ENCODE assay signal across 2 cellular contexts in the genomic region with DNA sequence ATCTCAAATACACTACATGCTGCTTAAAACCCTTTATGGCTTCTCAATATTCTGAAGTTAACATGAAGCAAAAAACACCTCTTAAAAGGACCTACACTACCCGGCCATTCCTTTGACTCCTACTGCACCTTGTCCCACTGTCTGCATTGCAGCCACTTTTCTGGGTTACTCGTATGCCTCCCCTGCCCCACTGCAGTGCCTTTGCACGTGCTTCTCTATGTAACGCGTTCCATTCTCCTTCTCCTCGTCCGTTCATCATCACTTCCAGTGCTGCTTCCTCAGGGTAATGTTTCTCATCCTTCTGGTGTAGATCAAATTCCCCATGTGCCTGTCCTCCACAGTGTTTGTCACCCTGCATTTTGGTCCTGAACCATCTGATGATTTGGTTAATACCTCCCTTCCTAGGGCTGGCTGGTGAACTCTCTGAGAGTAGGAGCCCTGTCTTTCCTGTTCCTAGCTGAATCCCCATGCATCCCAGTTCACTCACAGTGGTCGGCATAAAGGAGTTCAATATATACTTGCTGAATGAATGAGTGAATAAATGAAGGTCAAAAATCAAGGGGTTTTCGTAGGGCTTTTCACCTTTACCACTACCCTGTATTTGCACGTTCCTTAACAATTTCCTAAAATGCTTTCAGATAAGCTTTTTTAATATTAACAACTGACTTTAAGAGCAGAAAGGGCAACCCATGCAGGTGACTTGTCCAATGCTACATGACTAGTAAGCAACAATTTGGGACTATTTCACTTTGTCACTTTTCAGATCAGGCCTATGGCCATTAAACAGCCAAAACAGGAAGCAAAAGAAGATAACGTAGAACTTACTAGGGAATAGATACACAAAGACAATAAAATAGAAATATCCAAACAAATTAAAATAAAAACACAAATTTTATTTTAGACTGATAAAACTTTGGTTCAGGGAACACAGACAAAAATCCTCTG.
TF ChIP-seq lines count a peak whose summit lies in the region.

No MANE protein-coding gene starts in this region.

TF ChIP-seq in SK-N-SH, 30 proteins besides CTCF, POLR2A, EP300 and RAD21 (continued from another document):
- TF ChIP-seq, protein P1, sequence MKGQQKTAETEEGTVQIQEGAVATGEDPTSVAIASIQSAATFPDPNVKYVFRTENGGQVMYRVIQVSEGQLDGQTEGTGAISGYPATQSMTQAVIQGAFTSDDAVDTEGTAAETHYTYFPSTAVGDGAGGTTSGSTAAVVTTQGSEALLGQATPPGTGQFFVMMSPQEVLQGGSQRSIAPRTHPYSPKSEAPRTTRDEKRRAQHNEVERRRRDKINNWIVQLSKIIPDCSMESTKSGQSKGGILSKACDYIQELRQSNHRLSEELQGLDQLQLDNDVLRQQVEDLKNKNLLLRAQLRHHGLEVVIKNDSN (IDR thresholded peaks at IDR 0.05; ENCODE audit: borderline replicate concordance, low read depth): no peak
- TF ChIP-seq CHD2 (IDR thresholded peaks at IDR 0.05; ENCODE audit: low read length, partially characterized antibody): no peak
- TF ChIP-seq GATA2 (CRISPR knock-in tag; IDR thresholded peaks at IDR 0.05): no peak
- TF ChIP-seq TCF12 (IDR thresholded peaks at IDR 0.05): no peak
- TF ChIP-seq, protein P2, sequence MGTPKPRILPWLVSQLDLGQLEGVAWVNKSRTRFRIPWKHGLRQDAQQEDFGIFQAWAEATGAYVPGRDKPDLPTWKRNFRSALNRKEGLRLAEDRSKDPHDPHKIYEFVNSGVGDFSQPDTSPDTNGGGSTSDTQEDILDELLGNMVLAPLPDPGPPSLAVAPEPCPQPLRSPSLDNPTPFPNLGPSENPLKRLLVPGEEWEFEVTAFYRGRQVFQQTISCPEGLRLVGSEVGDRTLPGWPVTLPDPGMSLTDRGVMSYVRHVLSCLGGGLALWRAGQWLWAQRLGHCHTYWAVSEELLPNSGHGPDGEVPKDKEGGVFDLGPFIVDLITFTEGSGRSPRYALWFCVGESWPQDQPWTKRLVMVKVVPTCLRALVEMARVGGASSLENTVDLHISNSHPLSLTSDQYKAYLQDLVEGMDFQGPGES (IDR thresholded peaks at IDR 0.05; ENCODE audit: low read depth, low read length): no peak
- TF ChIP-seq, protein P3, sequence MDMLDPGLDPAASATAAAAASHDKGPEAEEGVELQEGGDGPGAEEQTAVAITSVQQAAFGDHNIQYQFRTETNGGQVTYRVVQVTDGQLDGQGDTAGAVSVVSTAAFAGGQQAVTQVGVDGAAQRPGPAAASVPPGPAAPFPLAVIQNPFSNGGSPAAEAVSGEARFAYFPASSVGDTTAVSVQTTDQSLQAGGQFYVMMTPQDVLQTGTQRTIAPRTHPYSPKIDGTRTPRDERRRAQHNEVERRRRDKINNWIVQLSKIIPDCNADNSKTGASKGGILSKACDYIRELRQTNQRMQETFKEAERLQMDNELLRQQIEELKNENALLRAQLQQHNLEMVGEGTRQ (IDR thresholded peaks at IDR 0.05; ENCODE audit: borderline replicate concordance, low read depth, low read length): no peak
- TF ChIP-seq TEAD4 (IDR thresholded peaks at IDR 0.05; ENCODE audit: borderline replicate concordance, insufficient read depth): no peak
- TF ChIP-seq RCOR1 (IDR thresholded peaks at IDR 0.05; ENCODE audit: low read length): no peak
- TF ChIP-seq JUND (IDR thresholded peaks at IDR 0.05): no peak
- no peak for TF ChIP-seq NFIC (IDR thresholded peaks at IDR 0.05; ENCODE audit: borderline replicate concordance)
- TF ChIP-seq TAF1 (IDR thresholded peaks at IDR 0.05; ENCODE audit: borderline replicate concordance, low read depth, low read length): no peak
- no peak for TF ChIP-seq MEF2A (IDR thresholded peaks at IDR 0.05; ENCODE audit: borderline replicate concordance, low read depth)
- TF ChIP-seq, protein P4, sequence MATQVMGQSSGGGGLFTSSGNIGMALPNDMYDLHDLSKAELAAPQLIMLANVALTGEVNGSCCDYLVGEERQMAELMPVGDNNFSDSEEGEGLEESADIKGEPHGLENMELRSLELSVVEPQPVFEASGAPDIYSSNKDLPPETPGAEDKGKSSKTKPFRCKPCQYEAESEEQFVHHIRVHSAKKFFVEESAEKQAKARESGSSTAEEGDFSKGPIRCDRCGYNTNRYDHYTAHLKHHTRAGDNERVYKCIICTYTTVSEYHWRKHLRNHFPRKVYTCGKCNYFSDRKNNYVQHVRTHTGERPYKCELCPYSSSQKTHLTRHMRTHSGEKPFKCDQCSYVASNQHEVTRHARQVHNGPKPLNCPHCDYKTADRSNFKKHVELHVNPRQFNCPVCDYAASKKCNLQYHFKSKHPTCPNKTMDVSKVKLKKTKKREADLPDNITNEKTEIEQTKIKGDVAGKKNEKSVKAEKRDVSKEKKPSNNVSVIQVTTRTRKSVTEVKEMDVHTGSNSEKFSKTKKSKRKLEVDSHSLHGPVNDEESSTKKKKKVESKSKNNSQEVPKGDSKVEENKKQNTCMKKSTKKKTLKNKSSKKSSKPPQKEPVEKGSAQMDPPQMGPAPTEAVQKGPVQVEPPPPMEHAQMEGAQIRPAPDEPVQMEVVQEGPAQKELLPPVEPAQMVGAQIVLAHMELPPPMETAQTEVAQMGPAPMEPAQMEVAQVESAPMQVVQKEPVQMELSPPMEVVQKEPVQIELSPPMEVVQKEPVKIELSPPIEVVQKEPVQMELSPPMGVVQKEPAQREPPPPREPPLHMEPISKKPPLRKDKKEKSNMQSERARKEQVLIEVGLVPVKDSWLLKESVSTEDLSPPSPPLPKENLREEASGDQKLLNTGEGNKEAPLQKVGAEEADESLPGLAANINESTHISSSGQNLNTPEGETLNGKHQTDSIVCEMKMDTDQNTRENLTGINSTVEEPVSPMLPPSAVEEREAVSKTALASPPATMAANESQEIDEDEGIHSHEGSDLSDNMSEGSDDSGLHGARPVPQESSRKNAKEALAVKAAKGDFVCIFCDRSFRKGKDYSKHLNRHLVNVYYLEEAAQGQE (IDR thresholded peaks at IDR 0.05; ENCODE audit: low read depth, low read length): no peak
- TF ChIP-seq POLR2AphosphoS5 (IDR thresholded peaks at IDR 0.05; ENCODE audit: low read depth, low read length): no peak
- TF ChIP-seq, protein P5, sequence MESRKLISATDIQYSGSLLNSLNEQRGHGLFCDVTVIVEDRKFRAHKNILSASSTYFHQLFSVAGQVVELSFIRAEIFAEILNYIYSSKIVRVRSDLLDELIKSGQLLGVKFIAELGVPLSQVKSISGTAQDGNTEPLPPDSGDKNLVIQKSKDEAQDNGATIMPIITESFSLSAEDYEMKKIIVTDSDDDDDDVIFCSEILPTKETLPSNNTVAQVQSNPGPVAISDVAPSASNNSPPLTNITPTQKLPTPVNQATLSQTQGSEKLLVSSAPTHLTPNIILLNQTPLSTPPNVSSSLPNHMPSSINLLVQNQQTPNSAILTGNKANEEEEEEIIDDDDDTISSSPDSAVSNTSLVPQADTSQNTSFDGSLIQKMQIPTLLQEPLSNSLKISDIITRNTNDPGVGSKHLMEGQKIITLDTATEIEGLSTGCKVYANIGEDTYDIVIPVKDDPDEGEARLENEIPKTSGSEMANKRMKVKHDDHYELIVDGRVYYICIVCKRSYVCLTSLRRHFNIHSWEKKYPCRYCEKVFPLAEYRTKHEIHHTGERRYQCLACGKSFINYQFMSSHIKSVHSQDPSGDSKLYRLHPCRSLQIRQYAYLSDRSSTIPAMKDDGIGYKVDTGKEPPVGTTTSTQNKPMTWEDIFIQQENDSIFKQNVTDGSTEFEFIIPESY (IDR thresholded peaks at IDR 0.05; ENCODE audit: borderline replicate concordance, low read depth): no peak
- TF ChIP-seq RXRA (IDR thresholded peaks at IDR 0.05; ENCODE audit: borderline replicate concordance, low read depth): no peak
- no peak for TF ChIP-seq ELF1 (IDR thresholded peaks at IDR 0.05)

TF ChIP-seq in SK-N-SH treated with all-trans-retinoic acid at 6 μM for 48 hours, 23 proteins besides CTCF, POLR2A, EP300 and RAD21 (continued from another document):
- TF ChIP-seq, protein P6, sequence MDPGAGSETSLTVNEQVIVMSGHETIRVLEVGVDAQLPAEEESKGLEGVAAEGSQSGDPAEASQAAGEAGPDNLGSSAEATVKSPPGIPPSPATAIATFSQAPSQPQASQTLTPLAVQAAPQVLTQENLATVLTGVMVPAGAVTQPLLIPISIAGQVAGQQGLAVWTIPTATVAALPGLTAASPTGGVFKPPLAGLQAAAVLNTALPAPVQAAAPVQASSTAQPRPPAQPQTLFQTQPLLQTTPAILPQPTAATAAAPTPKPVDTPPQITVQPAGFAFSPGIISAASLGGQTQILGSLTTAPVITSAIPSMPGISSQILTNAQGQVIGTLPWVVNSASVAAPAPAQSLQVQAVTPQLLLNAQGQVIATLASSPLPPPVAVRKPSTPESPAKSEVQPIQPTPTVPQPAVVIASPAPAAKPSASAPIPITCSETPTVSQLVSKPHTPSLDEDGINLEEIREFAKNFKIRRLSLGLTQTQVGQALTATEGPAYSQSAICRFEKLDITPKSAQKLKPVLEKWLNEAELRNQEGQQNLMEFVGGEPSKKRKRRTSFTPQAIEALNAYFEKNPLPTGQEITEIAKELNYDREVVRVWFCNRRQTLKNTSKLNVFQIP (CRISPR knock-in tag; IDR thresholded peaks at IDR 0.05; ENCODE audit: borderline replicate concordance, low read depth): no peak
- TF ChIP-seq ZFP3 (CRISPR knock-in tag; IDR thresholded peaks at IDR 0.05) (no peak), ZFP30 (CRISPR knock-in tag; IDR thresholded peaks at IDR 0.05) (no peak), RARB (CRISPR knock-in tag; IDR thresholded peaks at IDR 0.05) (no peak), OSR1 (CRISPR knock-in tag; IDR thresholded peaks at IDR 0.05) (no peak), TCF4 (CRISPR knock-in tag; IDR thresholded peaks at IDR 0.05; ENCODE audit: borderline replicate concordance) (no peak), CSDC2 (CRISPR knock-in tag; IDR thresholded peaks at IDR 0.05) (no peak), SNAI2 (CRISPR knock-in tag; IDR thresholded peaks at IDR 0.05) (no peak), ZNF565 (CRISPR knock-in tag; conservative IDR thresholded peaks at IDR 0.05; ENCODE audit: low read depth) (no peak), ESRRG (CRISPR knock-in tag; IDR thresholded peaks at IDR 0.05) (no peak), GLIS3 (CRISPR knock-in tag; IDR thresholded peaks at IDR 0.05) (no peak), TOX (CRISPR knock-in tag; IDR thresholded peaks at IDR 0.05; ENCODE audit: borderline replicate concordance) (no peak), ZC3H10 (CRISPR knock-in tag; IDR thresholded peaks at IDR 0.05) (no peak), ARNTL (CRISPR knock-in tag; IDR thresholded peaks at IDR 0.05; ENCODE audit: borderline replicate concordance, low read depth) (no peak), ZNF70 (CRISPR knock-in tag; IDR thresholded peaks at IDR 0.05) (no peak), ISL1 (CRISPR knock-in tag; IDR thresholded peaks at IDR 0.05) (no peak)
- TF ChIP-seq, protein P7, sequence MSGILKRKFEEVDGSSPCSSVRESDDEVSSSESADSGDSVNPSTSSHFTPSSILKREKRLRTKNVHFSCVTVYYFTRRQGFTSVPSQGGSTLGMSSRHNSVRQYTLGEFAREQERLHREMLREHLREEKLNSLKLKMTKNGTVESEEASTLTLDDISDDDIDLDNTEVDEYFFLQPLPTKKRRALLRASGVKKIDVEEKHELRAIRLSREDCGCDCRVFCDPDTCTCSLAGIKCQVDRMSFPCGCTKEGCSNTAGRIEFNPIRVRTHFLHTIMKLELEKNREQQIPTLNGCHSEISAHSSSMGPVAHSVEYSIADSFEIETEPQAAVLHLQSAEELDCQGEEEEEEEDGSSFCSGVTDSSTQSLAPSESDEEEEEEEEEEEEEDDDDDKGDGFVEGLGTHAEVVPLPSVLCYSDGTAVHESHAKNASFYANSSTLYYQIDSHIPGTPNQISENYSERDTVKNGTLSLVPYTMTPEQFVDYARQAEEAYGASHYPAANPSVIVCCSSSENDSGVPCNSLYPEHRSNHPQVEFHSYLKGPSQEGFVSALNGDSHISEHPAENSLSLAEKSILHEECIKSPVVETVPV (CRISPR knock-in tag; IDR thresholded peaks at IDR 0.05): no peak
- TF ChIP-seq, protein P8, sequence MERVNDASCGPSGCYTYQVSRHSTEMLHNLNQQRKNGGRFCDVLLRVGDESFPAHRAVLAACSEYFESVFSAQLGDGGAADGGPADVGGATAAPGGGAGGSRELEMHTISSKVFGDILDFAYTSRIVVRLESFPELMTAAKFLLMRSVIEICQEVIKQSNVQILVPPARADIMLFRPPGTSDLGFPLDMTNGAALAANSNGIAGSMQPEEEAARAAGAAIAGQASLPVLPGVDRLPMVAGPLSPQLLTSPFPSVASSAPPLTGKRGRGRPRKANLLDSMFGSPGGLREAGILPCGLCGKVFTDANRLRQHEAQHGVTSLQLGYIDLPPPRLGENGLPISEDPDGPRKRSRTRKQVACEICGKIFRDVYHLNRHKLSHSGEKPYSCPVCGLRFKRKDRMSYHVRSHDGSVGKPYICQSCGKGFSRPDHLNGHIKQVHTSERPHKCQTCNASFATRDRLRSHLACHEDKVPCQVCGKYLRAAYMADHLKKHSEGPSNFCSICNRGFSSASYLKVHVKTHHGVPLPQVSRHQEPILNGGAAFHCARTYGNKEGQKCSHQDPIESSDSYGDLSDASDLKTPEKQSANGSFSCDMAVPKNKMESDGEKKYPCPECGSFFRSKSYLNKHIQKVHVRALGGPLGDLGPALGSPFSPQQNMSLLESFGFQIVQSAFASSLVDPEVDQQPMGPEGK (CRISPR knock-in tag; IDR thresholded peaks at IDR 0.05; ENCODE audit: borderline replicate concordance): no peak
- TF ChIP-seq, protein P9, sequence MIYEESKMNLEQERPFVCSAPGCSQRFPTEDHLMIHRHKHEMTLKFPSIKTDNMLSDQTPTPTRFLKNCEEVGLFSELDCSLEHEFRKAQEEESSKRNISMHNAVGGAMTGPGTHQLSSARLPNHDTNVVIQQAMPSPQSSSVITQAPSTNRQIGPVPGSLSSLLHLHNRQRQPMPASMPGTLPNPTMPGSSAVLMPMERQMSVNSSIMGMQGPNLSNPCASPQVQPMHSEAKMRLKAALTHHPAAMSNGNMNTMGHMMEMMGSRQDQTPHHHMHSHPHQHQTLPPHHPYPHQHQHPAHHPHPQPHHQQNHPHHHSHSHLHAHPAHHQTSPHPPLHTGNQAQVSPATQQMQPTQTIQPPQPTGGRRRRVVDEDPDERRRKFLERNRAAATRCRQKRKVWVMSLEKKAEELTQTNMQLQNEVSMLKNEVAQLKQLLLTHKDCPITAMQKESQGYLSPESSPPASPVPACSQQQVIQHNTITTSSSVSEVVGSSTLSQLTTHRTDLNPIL (CRISPR knock-in tag; IDR thresholded peaks at IDR 0.05; ENCODE audit: low read depth): no peak
